ENCODE assay signal across 36 cellular contexts in the genomic region with DNA sequence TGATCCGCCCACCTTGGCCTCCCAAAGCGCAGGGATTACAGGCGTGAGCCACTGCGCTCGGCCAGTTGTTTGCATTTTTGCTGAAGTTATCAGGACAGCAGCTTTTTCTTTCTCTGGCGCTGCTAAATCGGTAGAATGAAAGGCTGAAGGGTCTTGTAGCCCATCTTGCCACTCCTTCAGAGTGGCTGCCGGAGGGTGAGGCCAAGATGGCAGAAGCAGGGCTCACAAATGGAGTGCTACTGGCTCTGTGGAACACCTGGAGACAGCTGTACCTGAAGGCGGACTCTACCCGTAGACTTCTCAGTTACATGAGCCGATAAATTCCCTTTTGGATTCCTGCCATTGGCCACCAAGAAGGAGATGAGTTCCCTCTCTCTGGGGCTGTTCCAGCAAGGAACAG. TPM values are rescaled to one million over a fixed set of nuclear protein-coding genes. Genes with fewer than 3 reads are reported as not detected.
A peak's percentile ranks its signal among the peaks of the same experiment; 100 is the strongest.
DNase-seq lines count a peak whose midpoint lies in the region; ATAC-seq and TF ChIP-seq lines count a peak whose summit lies in the region.
"Had no signal": no experiment of that assay in that cellular context is flagged by ENCODE, and none has a peak within 500 bp of the region (broad histone marks: within the 10 kb centered on the region; RNA-seq: fewer than 3 reads in every experiment).

No MANE protein-coding gene starts in this region.

- H3K36me3 Mint-ChIP-seq in activated naive CD8-positive, alpha-beta T cell treated with anti-CD3 and anti-CD28 coated beads, Interleukin-2, amount 50 U/mL, for 24 hours (ENCODE audit: low read depth): peaks cover 25% of the 10 kb centered on the region
- H3K36me3 Mint-ChIP-seq in natural killer cell: no peaks in the 10 kb centered on the region
- H3K36me3 Mint-ChIP-seq in type B pancreatic cell: peaks cover 3% of the 10 kb centered on the region
- H3K36me3 Mint-ChIP-seq: brain had no signal

- intact Hi-C loops in Right ventricle myocardium inferior (cut with DNase I) (no loop called here), left cardiac atrium (cut with DNase I) (no loop called here), natural killer cell (cut with micrococcal nuclease) (no loop called here), upper lobe of right lung (cut with DNase I) (no loop called here)

- no peak overlapping the region for H3K4me3 ChIP-seq in upper lobe of right lung
- H3K4me3 ChIP-seq: esophagus squamous epithelium, heart right ventricle, lung, right atrium auricular region, thoracic aorta had no signal

- peaks cover 60% of the 10 kb centered on the region for H3K4me1 ChIP-seq in upper lobe of right lung
- H3K4me1 ChIP-seq: foreskin keratinocyte had no signal

- no peak overlapping the region for H3K4me3 Mint-ChIP-seq in activated naive CD8-positive, alpha-beta T cell treated with anti-CD3 and anti-CD28 coated beads, Interleukin-2, amount 50 U/mL, for 24 hours
- peak overlapping the region; percentile 50 for H3K4me3 Mint-ChIP-seq in natural killer cell
- no peak overlapping the region for H3K4me3 Mint-ChIP-seq in type B pancreatic cell
- H3K4me3 Mint-ChIP-seq: activated CD8-positive, alpha-beta memory T cell treated with anti-CD3 and anti-CD28 coated beads, Interleukin-2, amount 10 ng/mL, durations not matched to agents 7 days and 5 days; activated T-cell treated with anti-CD3 and anti-CD28 coated beads, Interleukin-2, amount 50 U/mL, for 72 hours; brain; stimulated activated naive CD8-positive, alpha-beta T cell treated with anti-CD3 and anti-CD28 coated beads, Interleukin-15, amount 100 ng/mL, for 72 hours had no signal

- H3K9me3 Mint-ChIP-seq in activated naive CD8-positive, alpha-beta T cell treated with anti-CD3 and anti-CD28 coated beads, Interleukin-2, amount 50 U/mL, for 24 hours: no peaks in the 10 kb centered on the region
- H3K9me3 Mint-ChIP-seq in natural killer cell (no peaks in the 10 kb centered on the region), type B pancreatic cell (no peaks in the 10 kb centered on the region)
- H3K9me3 Mint-ChIP-seq: activated T-cell treated with anti-CD3 and anti-CD28 coated beads, Interleukin-2, amount 50 U/mL, for 72 hours; stimulated activated naive CD8-positive, alpha-beta T cell treated with anti-CD3 and anti-CD28 coated beads, Interleukin-15, amount 100 ng/mL, for 72 hours had no signal

- no peaks in the 10 kb centered on the region for H3K27me3 ChIP-seq in upper lobe of right lung
- H3K27me3 ChIP-seq: esophagus squamous epithelium, foreskin keratinocyte, heart right ventricle, right atrium auricular region had no signal

- ATAC-seq in Right ventricle myocardium inferior (no peak), left cardiac atrium (no peak), natural killer cell (no peak), upper lobe of right lung (no peak), GM19467 (IDR thresholded peaks at IDR 0.05; ENCODE audit: unreplicated experiment) (no peak)
- ATAC-seq in activated naive CD8-positive, alpha-beta T cell treated with anti-CD3 and anti-CD28 coated beads, Interleukin-2, amount 50 U/mL, for 24 hours: no peak
- ATAC-seq: activated CD8-positive, alpha-beta memory T cell treated with anti-CD3 and anti-CD28 coated beads, Interleukin-2, amount 10 ng/mL, durations not matched to agents 7 days and 5 days; activated T-cell treated with anti-CD3 and anti-CD28 coated beads, Interleukin-2, amount 50 U/mL, for 72 hours; foreskin keratinocyte; heart right ventricle had no signal

- no peaks in the 10 kb centered on the region for H3K27me3 Mint-ChIP-seq in activated naive CD8-positive, alpha-beta T cell treated with anti-CD3 and anti-CD28 coated beads, Interleukin-2, amount 50 U/mL, for 24 hours
- H3K27me3 Mint-ChIP-seq in natural killer cell (ENCODE audit: low read depth in 2 of 2): no peaks in the 10 kb centered on the region
- H3K27me3 Mint-ChIP-seq in type B pancreatic cell: no peaks in the 10 kb centered on the region
- H3K27me3 Mint-ChIP-seq: activated CD8-positive, alpha-beta memory T cell treated with anti-CD3 and anti-CD28 coated beads, Interleukin-2, amount 10 ng/mL, durations not matched to agents 7 days and 5 days; stimulated activated naive CD8-positive, alpha-beta T cell treated with anti-CD3 and anti-CD28 coated beads, Interleukin-15, amount 100 ng/mL, for 72 hours had no signal

- peak overlapping the region; percentile 56 for H3K27ac ChIP-seq in upper lobe of right lung
- H3K27ac ChIP-seq: foreskin keratinocyte, right atrium auricular region, thoracic aorta, VCaP had no signal

- H3K9me3 ChIP-seq in upper lobe of right lung: no peaks in the 10 kb centered on the region
- H3K9me3 ChIP-seq: esophagus squamous epithelium, heart right ventricle, right atrium auricular region, thoracic aorta had no signal

- DNase-seq in Right ventricle myocardium inferior (ENCODE audit: missing footprints) (peak; percentile 6), left cardiac atrium (no peak), natural killer cell (no peak), upper lobe of right lung (no peak), type B pancreatic cell (ENCODE audit: extremely low spot score, unreplicated experiment) (no peak), AG08396 (ENCODE audit: low spot score) (no peak)
- DNase-seq in activated naive CD8-positive, alpha-beta T cell treated with anti-CD3 and anti-CD28 coated beads, Interleukin-2, amount 50 U/mL, for 24 hours: no peak
- DNase-seq: activated CD4-positive, alpha-beta T cell treated with anti-CD3 and anti-CD28 coated beads for 48 hours; activated CD8-positive, alpha-beta memory T cell treated with anti-CD3 and anti-CD28 coated beads, Interleukin-2, amount 10 ng/mL, durations not matched to agents 7 days and 5 days; activated naive CD4-positive, alpha-beta T cell; activated T-cell treated with anti-CD3 and anti-CD28 coated beads, Interleukin-2, amount 50 U/mL, for 72 hours; amniotic stem cell; C1 segment of cervical spinal cord; DND-41; esophagus squamous epithelium; foreskin keratinocyte; GF-D8; heart right ventricle; kidney glomerular epithelial cell; NCI-H1092; NCI-H1694; NCI-H446; NCI-H748 treated with DMSO at 0.1 percent for 48 hours; Right ventricle myocardium superior; stimulated activated CD4-positive, alpha-beta T cell treated with anti-CD3 and anti-CD28 coated beads, Interleukin-1b, Interleukin-23, amount 100 ng/mL, for 48 hours; stimulated activated naive CD8-positive, alpha-beta T cell treated with anti-CD3 and anti-CD28 coated beads, Interleukin-15, amount 100 ng/mL, for 72 hours; T-helper 9 cell had no signal

- H3K27ac Mint-ChIP-seq in activated naive CD8-positive, alpha-beta T cell treated with anti-CD3 and anti-CD28 coated beads, Interleukin-2, amount 50 U/mL, for 24 hours: peak overlapping the region; percentile 34
- H3K27ac Mint-ChIP-seq in natural killer cell: peak overlapping the region; percentile 97 to 98
- no peak overlapping the region for H3K27ac Mint-ChIP-seq in type B pancreatic cell
- H3K27ac Mint-ChIP-seq: activated CD8-positive, alpha-beta memory T cell treated with anti-CD3 and anti-CD28 coated beads, Interleukin-2, amount 10 ng/mL, durations not matched to agents 7 days and 5 days had no signal

- H3K4me1 Mint-ChIP-seq in activated naive CD8-positive, alpha-beta T cell treated with anti-CD3 and anti-CD28 coated beads, Interleukin-2, amount 50 U/mL, for 24 hours: peaks cover 78% of the 10 kb centered on the region
- H3K4me1 Mint-ChIP-seq in natural killer cell (peaks cover 74 to 91% of the 10 kb centered on the region in 2 donors), type B pancreatic cell (ENCODE audit: unreplicated experiment) (peaks cover 12% of the 10 kb centered on the region)

- no peaks in the 10 kb centered on the region for H3K36me3 ChIP-seq in upper lobe of right lung
- H3K36me3 ChIP-seq: esophagus squamous epithelium, right atrium auricular region, thoracic aorta had no signal

- TF ChIP-seq CTCF in natural killer cell (IDR thresholded peaks at IDR 0.05): no peak
- TF ChIP-seq CTCF in upper lobe of right lung (IDR thresholded peaks at IDR 0.05): no peak
- no peak for TF ChIP-seq CTCF in type B pancreatic cell (conservative IDR thresholded peaks at IDR 0.05)

RNA-seq across cellular contexts. Expression of a gene that starts 22.0 kb away (rescaled TPM):
- total RNA-seq in Right ventricle myocardium inferior: 8.9 TPM
- total RNA-seq in left cardiac atrium: 10 to 100 TPM; 15.4 to 18.1 TPM
- total RNA-seq in natural killer cell: 100 to 1,000 TPM; 705 to 879 (median 783) TPM
- 56.9 TPM for total RNA-seq in upper lobe of right lung
- 15.2 and 25.0 TPM in 2 replicates for total RNA-seq in type B pancreatic cell (ENCODE audit: low replicate concordance)

RNA-seq across cellular contexts. Expression of a gene that starts 27.9 kb away (rescaled TPM):
- total RNA-seq in Right ventricle myocardium inferior (not detected), left cardiac atrium (not detected), natural killer cell (not detected), upper lobe of right lung (not detected), type B pancreatic cell (ENCODE audit: low replicate concordance) (not detected in 2 replicates)
- total RNA-seq: activated CD8-positive, alpha-beta memory T cell treated with anti-CD3 and anti-CD28 coated beads, Interleukin-2, amount 10 ng/mL, durations not matched to agents 7 days and 5 days; activated T-cell treated with anti-CD3 and anti-CD28 coated beads, Interleukin-2, amount 50 U/mL, for 72 hours; cerebellum; dermis microvascular lymphatic vessel endothelial cell; esophagus squamous epithelium; foreskin keratinocyte; heart right ventricle; HT-29; lung; right atrium auricular region; Right ventricle myocardium superior; thoracic aorta had no signal

Comparison
In these comparisons a context has a peak if more than half of its experiments do, and no peak if none do; other contexts are left out.
1. RNA of a gene that starts 22.0 kb away (total RNA-seq): 705 to 879 TPM in natural killer cell; 56.9 TPM in upper lobe of right lung (single experiment), 15.4 to 18.1 TPM in left cardiac atrium, 15.2 to 25.0 TPM in type B pancreatic cell and 8.9 TPM in Right ventricle myocardium inferior (single experiment); every median in the first group is over 10 times any median in the second.